10 cellular contexts compared by ENCODE assay signal in genomic region chr20:32672315-32672981, GRCh38. TPM values are rescaled to one million over a fixed set of nuclear protein-coding genes. Genes with fewer than 3 reads are reported as not detected.
DNase-seq lines count a peak whose midpoint lies in the region; ATAC-seq and TF ChIP-seq lines count a peak whose summit lies in the region.
"Had no signal": no experiment of that assay in that cellular context is flagged by ENCODE, and none has a peak within 500 bp of the region (broad histone marks: within the 10 kb centered on the region; RNA-seq: fewer than 3 reads in every experiment).

No MANE protein-coding gene starts in this region.

- 66 to 71% (median 70%) methylated on average over 3 of the region's 3 CpGs for WGBS in adrenal gland, 4 donors
- WGBS in aorta, 2 donors = 76 to 78% methylated on average over 3 of the region's 3 CpGs

- H3K4me1 ChIP-seq in mucosa of rectum (ENCODE audit: control insufficient read depth in 2 of 2, insufficient read depth in 2 of 2, low read length in 2 of 2) = peaks cover 2% of the 10 kb centered on the region in 2 donors
- peaks cover 6 to 10% of the 10 kb centered on the region in 2 donors for H3K4me1 ChIP-seq in adrenal gland (replicated peaks in 1 of 2)
- no peaks in the 10 kb centered on the region for H3K4me1 ChIP-seq in aorta (ENCODE audit: control insufficient read depth in 1 of 2, insufficient read depth in 2 of 2, low read length in 2 of 2)

- no peak for TF ChIP-seq POLR2A in adrenal gland (IDR thresholded peaks at IDR 0.05)

- no peak overlapping the region for H3K27ac ChIP-seq in SK-N-MC
- H3K27ac ChIP-seq in mucosa of rectum (ENCODE audit: low read depth in 2 of 2, low read length in 2 of 2) = peak overlapping the region; percentile 38 to 65
- H3K27ac ChIP-seq in adrenal gland = no peak overlapping the region
- no peak overlapping the region for H3K27ac ChIP-seq in aorta (ENCODE audit: low read depth in 1 of 2, low read length in 2 of 2)
- H3K27ac ChIP-seq: brain microvascular endothelial cell had no signal

- no peaks in the 10 kb centered on the region for H3K9me3 ChIP-seq in SK-N-MC (ENCODE audit: low read depth, low read length)
- H3K9me3 ChIP-seq in mucosa of rectum (ENCODE audit: control insufficient read depth in 2 of 2, low read length in 2 of 2) = no peaks in the 10 kb centered on the region
- no peaks in the 10 kb centered on the region for H3K9me3 ChIP-seq in adrenal gland (replicated peaks in 1 of 3)
- H3K9me3 ChIP-seq in aorta (ENCODE audit: control insufficient read depth, low read length) = no peaks in the 10 kb centered on the region

- DNase-seq in H7 (peak; percentile 61), SK-N-MC (ENCODE audit: low read depth, low spot score) (no peak), NCI-H146 treated with DMSO at 0.1 percent for 48 hours (lab: John Stamatoyannopoulos, UW; ENCODE audit: unreplicated experiment) (no peak), adrenal gland (no peak), aorta (no peak)
- DNase-seq: brain microvascular endothelial cell had no signal

- no peak for TF ChIP-seq CTCF in adrenal gland (IDR thresholded peaks at IDR 0.05)

- ATAC-seq in GM18498 (IDR thresholded peaks at IDR 0.05; ENCODE audit: unreplicated experiment) = peak; percentile 2
- no peak for ATAC-seq in HG02571 (IDR thresholded peaks at IDR 0.05; ENCODE audit: unreplicated experiment)
- no peak for ATAC-seq in aorta (ENCODE audit: low FRiP score)

- H3K9ac ChIP-seq in SK-N-MC (ENCODE audit: insufficient read length) (peak overlapping the region; percentile 37), mucosa of rectum (ENCODE audit: low read depth in 1 of 2, low read length in 2 of 2) (no peak overlapping the region)

- no peak overlapping the region for H3K4me3 ChIP-seq in H7 (ENCODE audit: insufficient read depth, low read depth, low read length)
- no peak overlapping the region for H3K4me3 ChIP-seq in SK-N-MC
- no peak overlapping the region for H3K4me3 ChIP-seq in mucosa of rectum (ENCODE audit: low read length in 2 of 2)
- no peak overlapping the region for H3K4me3 ChIP-seq in adrenal gland
- H3K4me3 ChIP-seq in aorta (ENCODE audit: low read length in 2 of 2) = no peak overlapping the region

- H3K27me3 ChIP-seq in H7 (ENCODE audit: control insufficient read depth, insufficient read depth, low read length) = no peaks in the 10 kb centered on the region
- H3K27me3 ChIP-seq in mucosa of rectum (ENCODE audit: control insufficient read depth in 2 of 2, insufficient read depth in 2 of 2, low read length in 2 of 2) = no peaks in the 10 kb centered on the region
- H3K27me3 ChIP-seq in adrenal gland = no peaks in the 10 kb centered on the region
- H3K27me3 ChIP-seq in aorta (ENCODE audit: control insufficient read depth in 1 of 2, insufficient read depth in 2 of 2, low read length in 1 of 2) = no peaks in the 10 kb centered on the region
- H3K27me3 ChIP-seq: brain microvascular endothelial cell had no signal

- intact Hi-C loops in adrenal gland (cut with DNase I) (loop anchor here in 1 of 2 donors (10.0 kb wide), 1 partner anchor 222 kb away; no protein-coding TSS in a partner anchor), aorta (cut with DNase I) (loop anchor here in 1 of 2 donors (10.0 kb wide), 1 partner anchor 102 kb away; no protein-coding TSS in a partner anchor)

- H3K36me3 ChIP-seq in H7 (replicated peaks; ENCODE audit: control insufficient read depth, insufficient read depth, low read length) (no peaks in the 10 kb centered on the region; the same call in 1 of the 2 replicates), SK-N-MC (ENCODE audit: insufficient read depth, low read length) (no peaks in the 10 kb centered on the region), mucosa of rectum (ENCODE audit: control insufficient read depth in 2 of 2, insufficient read depth in 2 of 2, low read length in 2 of 2) (no peaks in the 10 kb centered on the region), adrenal gland (replicated peaks in 1 of 2) (no peaks in the 10 kb centered on the region), aorta (ENCODE audit: control insufficient read depth in 1 of 2, insufficient read depth in 2 of 2, low read length in 1 of 2) (no peaks in the 10 kb centered on the region)
- H3K36me3 ChIP-seq: brain microvascular endothelial cell had no signal

RNA-seq across cellular contexts. Expression of gene C20orf203, which starts 1.3 kb away (rescaled TPM):
- 0.03 and 0.30 TPM in 2 replicates for total RNA-seq in H7 (2014; rRNA removed; shearing (Covaris generic))
- under 1 TPM in 1 of 8 donors, not detected in 7; 0.09 TPM for total RNA-seq in adrenal gland
- polyA plus RNA-seq in adrenal gland = under 1 TPM in 2 of 3 donors, not detected in 1; 0.07 to 0.16 TPM
- 1 to 10 TPM in 1 of 2 donors, under 1 TPM in 1; 0.51 to 1.1 TPM for total RNA-seq in aorta
- under 1 TPM in 1 of 2 donors, not detected in 1; 0.31 TPM for polyA plus RNA-seq in aorta
- polyA plus RNA-seq: keratinocyte had no signal

Comparison
In these comparisons a context has a peak if more than half of its experiments do, and no peak if none do; other contexts are left out.
1. H3K27ac ChIP-seq: peak in mucosa of rectum (2 of 2); none in SK-N-MC (single experiment), adrenal gland (0 of 5) and aorta (0 of 2).